In the genomic region with DNA sequence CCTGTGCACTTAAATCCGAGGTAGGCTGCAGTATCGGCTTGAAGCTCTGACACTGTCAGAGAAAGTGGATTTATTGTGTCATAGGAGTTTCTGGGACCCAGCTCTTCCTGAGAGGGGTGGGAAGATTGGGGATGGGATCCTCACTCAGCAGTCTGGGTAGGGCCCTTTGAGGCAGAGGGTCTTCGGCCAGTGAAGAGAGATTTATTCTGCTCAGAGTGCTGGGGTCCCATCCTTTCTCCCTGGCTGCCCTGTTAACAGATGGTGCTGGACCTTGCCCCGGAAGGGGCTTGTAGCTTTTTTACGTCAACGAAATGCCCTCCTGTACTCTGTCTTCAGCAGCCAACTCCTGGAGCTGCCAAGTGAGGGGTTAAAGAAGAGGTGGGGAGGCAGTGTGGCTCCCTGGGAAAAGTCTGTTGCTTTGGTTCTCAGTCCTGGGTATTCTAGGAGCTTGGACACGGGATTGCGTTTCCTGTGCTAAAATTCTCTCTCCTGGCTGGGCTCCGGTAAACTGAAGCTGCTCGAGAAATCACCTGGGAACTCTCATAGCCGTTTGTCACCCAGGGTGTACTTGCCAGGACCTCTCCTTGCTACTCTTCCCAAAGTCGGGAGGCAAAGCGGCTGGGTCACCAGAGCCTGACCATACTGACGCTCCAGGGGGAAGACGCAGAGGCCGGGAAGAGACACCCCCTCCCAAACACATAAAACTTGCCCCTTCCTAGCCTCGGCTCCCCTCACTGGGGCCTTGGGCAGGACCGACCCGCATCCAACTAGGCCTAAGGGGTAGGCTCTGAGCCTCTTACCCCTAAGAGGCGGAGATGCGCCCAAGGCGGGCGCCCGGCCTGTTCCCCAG, we compare ENCODE assay signal across 8 cellular contexts. TPM values are rescaled to one million over a fixed set of nuclear protein-coding genes. Genes with fewer than 3 reads are reported as not detected.
DNase-seq lines count a peak whose midpoint lies in the region; ATAC-seq and TF ChIP-seq lines count a peak whose summit lies in the region.

No MANE protein-coding gene starts in this region.

- H3K27me3 ChIP-seq in HUES48 (ENCODE audit: control insufficient read depth, insufficient read depth, low read length) (peaks cover 2% of the 10 kb centered on the region; the same call in 1 of the 2 replicates), right lobe of liver (no peaks in the 10 kb centered on the region), tibial nerve (no peaks in the 10 kb centered on the region)

- ATAC-seq in GM19328 (IDR thresholded peaks at IDR 0.05; ENCODE audit: unreplicated experiment) (peak; percentile 12), right lobe of liver (peak; percentile 0 to 7 (median 1))

- peak overlapping the region; percentile 91 for H3K27ac ChIP-seq in HUES48 (ENCODE audit: low read depth, low read length)
- peak overlapping the region; percentile 99 for H3K27ac ChIP-seq in caudate nucleus (ENCODE audit: low read depth, low read length)
- H3K27ac ChIP-seq in right lobe of liver = peak overlapping the region; percentile 93 to 98 (median 96)
- peak overlapping the region; percentile 96 to 99 (median 98) for H3K27ac ChIP-seq in tibial nerve

- TF ChIP-seq EP300 in tibial nerve (IDR thresholded peaks at IDR 0.05) = no peak

- H3K4me1 ChIP-seq in HUES48 (ENCODE audit: control insufficient read depth, insufficient read depth, low read length) (peaks cover 7% of the 10 kb centered on the region; the same call in 1 of the 2 replicates), right lobe of liver (peaks cover 0 to 18% (median 6%) of the 10 kb centered on the region in 4 donors), tibial nerve (peaks cover 0 to 71% (median 32%) of the 10 kb centered on the region in 4 donors)

- DNase-seq in caudate nucleus (lab: John Stamatoyannopoulos, UW) (peak in 12 of 61 donors; percentile 36 to 70 (median 62)), right lobe of liver (peak in 2 of 3 donors; percentile 51 to 55), tibial nerve (ENCODE audit: low spot score in 2 of 2) (peak in 1 of 2 donors; percentile 30), NOMO-1 treated with dmso at 0.1 percent for 144 hours (lab: John Stamatoyannopoulos, UW; ENCODE audit: unreplicated experiment) (no peak), NCI-H146 treated with DMSO at 0.1 percent for 48 hours (lab: John Stamatoyannopoulos, UW; ENCODE audit: unreplicated experiment) (no peak), A172 (ENCODE audit: low spot score) (no peak)

- 49% methylated on average over 7 of the region's 24 CpGs for WGBS in right lobe of liver (ENCODE audit: insufficient coverage, low coverage, low lambda C conversion rate, missing lambda C conversion rate)
- WGBS in tibial nerve, 2 donors = 33 to 36% methylated on average over 21 to 22 of the region's 24 CpGs

- intact Hi-C loops in right lobe of liver (cut with DNase I) = no loop called here

- TF ChIP-seq CTCF in right lobe of liver (IDR thresholded peaks at IDR 0.05) = no peak
- TF ChIP-seq CTCF in tibial nerve (IDR thresholded peaks at IDR 0.05) = no peak

- TF ChIP-seq POLR2A in right lobe of liver (IDR thresholded peaks at IDR 0.05) (no peak), tibial nerve (IDR thresholded peaks at IDR 0.05) (no peak)

- H3K9me3 ChIP-seq in HUES48 (ENCODE audit: control insufficient read depth, insufficient read depth, low read length) (no peaks in the 10 kb centered on the region), right lobe of liver (no peaks in the 10 kb centered on the region), tibial nerve (no peaks in the 10 kb centered on the region)

- H3K36me3 ChIP-seq in HUES48 (ENCODE audit: control insufficient read depth, insufficient read depth, low read length) (peaks cover 22% of the 10 kb centered on the region; the same call in 1 of the 2 replicates), right lobe of liver (peaks cover 0 to 9% (median 5%) of the 10 kb centered on the region in 4 donors), tibial nerve (peaks cover 0 to 43% (median 0%) of the 10 kb centered on the region in 3 donors)

- peak overlapping the region; percentile 84 for H3K4me3 ChIP-seq in HUES48 (ENCODE audit: low read depth, low read length)
- H3K4me3 ChIP-seq in right lobe of liver = peak overlapping the region; percentile 59 to 75 (median 74)
- peak overlapping the region; percentile 47 to 79 (median 65) for H3K4me3 ChIP-seq in tibial nerve

- H3K9ac ChIP-seq in HUES48 (ENCODE audit: low read depth, low read length) = peak overlapping the region; percentile 90

RNA-seq across cellular contexts. Expression of gene SMDT1, which starts 0.8 kb away (rescaled TPM):
- total RNA-seq in right lobe of liver (10 to 100 TPM in 4 of 6 experiments, 1 to 10 TPM in 2; 6.7 to 78.1 (median 60.9) TPM), tibial nerve (10 to 100 TPM; 14.1 to 61.8 (median 21.5) TPM)
- 2.9 and 6.5 TPM in 2 replicates for total RNA-seq in A172 (2014; rRNA removed; shearing (Covaris generic))

RNA-seq across cellular contexts. Expression of gene PHETA2, which starts 4.6 kb away (rescaled TPM):
- total RNA-seq in right lobe of liver (1 to 10 TPM in 3 of 6 experiments, under 1 TPM in 3; 0.51 to 1.4 (median 0.97) TPM), tibial nerve (10 to 100 TPM; 13.5 to 21.8 (median 16.0) TPM)
- total RNA-seq in A172 (2014; rRNA removed; shearing (Covaris generic)) = 0.07 and 0.17 TPM in 2 replicates

RNA-seq across cellular contexts. Expression of gene NAGA, which starts 8.1 kb away (rescaled TPM):
- total RNA-seq in right lobe of liver (10 to 100 TPM; 17.6 to 27.9 (median 23.0) TPM), tibial nerve (10 to 100 TPM; 19.9 to 32.9 (median 30.0) TPM)
- total RNA-seq in A172 (2014; rRNA removed; shearing (Covaris generic)) = 11.5 and 17.7 TPM in 2 replicates

RNA-seq across cellular contexts. Expression of gene NDUFA6, which starts 11.9 kb away (rescaled TPM):
- total RNA-seq in right lobe of liver = 10 to 100 TPM; 34.9 to 67.5 (median 51.6) TPM
- 10 to 100 TPM; 28.2 to 54.6 (median 44.9) TPM for total RNA-seq in tibial nerve
- 73.3 and 80.7 TPM in 2 replicates for total RNA-seq in A172 (2014; rRNA removed; shearing (Covaris generic))

RNA-seq across cellular contexts. Expression of gene CYP2D6, which starts 51.9 kb away (rescaled TPM):
- 100 to 1,000 TPM; 104 to 400 (median 283) TPM for total RNA-seq in right lobe of liver
- 1 to 10 TPM in 1 of 4 donors, under 1 TPM in 3; 0.30 to 1.1 (median 0.61) TPM for total RNA-seq in tibial nerve
- 0.03 and 0.46 TPM in 2 replicates for total RNA-seq in A172 (2014; rRNA removed; shearing (Covaris generic))

Comparison
In these comparisons a context has a peak if more than half of its experiments do, and no peak if none do; other contexts are left out.
1. DNase-seq: peak in right lobe of liver (2 of 3); none in NOMO-1 treated with dmso at 0.1 percent for 144 hours (single experiment), NCI-H146 treated with DMSO at 0.1 percent for 48 hours (single experiment) and A172 (single experiment).
2. RNA of gene PHETA2, which starts 4.6 kb away (total RNA-seq): 13.5 to 21.8 TPM in tibial nerve; 0.51 to 1.4 TPM in right lobe of liver and 0.07 to 0.17 TPM in A172; every median in the first group is over 4 times any median in the second.
3. Peak in every context shown above with its lines, with median percentiles within 50 percentile points of each other: H3K27ac ChIP-seq and H3K4me3 ChIP-seq.